22 cellular contexts compared by ENCODE assay signal in genomic region chr22:47295226-47295901, GRCh38.
"Had no signal": no experiment of that assay in that cellular context is flagged by ENCODE, and none has a peak within 500 bp of the region (broad histone marks: within the 10 kb centered on the region; RNA-seq: fewer than 3 reads in every experiment).

No MANE protein-coding gene starts in this region.

- H3K9me3 ChIP-seq: body of pancreas, heart right ventricle, lower lobe of right lung, spleen, thyroid gland had no signal

- ATAC-seq: body of pancreas, heart right ventricle, left colon, lower lobe of right lung, T-helper 17 cell had no signal

- H3K27me3 ChIP-seq: body of pancreas, cardiac muscle cell, thyroid gland had no signal

- H3K27ac ChIP-seq: body of pancreas, cardiac muscle cell, heart right ventricle, lower lobe of right lung, spleen, thyroid gland had no signal

- H3K4me3 ChIP-seq: body of pancreas, cardiac muscle cell, heart right ventricle, lower lobe of right lung, spleen, thyroid gland had no signal

- H3K4me1 ChIP-seq: body of pancreas, heart right ventricle, spleen had no signal

- DNase-seq: activated CD4-positive, alpha-beta T cell treated with anti-CD3 and anti-CD28 coated beads for 4 hours; activated CD4-positive, alpha-beta T cell treated with anti-CD3 and anti-CD28 coated beads, Interleukin-2, amount 50 U/mL, for 48 hours; activated CD4-positive, CD25-positive, alpha-beta regulatory T cell; activated gamma-delta T cell treated with Interleukin-2 at 50 U/mL for 16 hours; activated T-cell treated with anti-CD3 and anti-CD28 coated beads, Interleukin-2, amount 50 U/mL, for 1 hour; anterior cingulate cortex; body of pancreas; erythroblast; foreskin fibroblast; heart right ventricle; islet precursor cell; left colon; lower lobe of right lung; mesendoderm; naive B cell; nucleus accumbens; spleen; stimulated activated CD4-positive, alpha-beta T cell treated with anti-CD3 and anti-CD28 coated beads, Interleukin-4, amount 100 ng/mL, for 24 hours; stimulated activated naive CD4-positive, alpha-beta T cell treated with Interleukin-2 at 50 U/mL for 16 hours; T-helper 17 cell; thyroid gland had no signal

- H3K36me3 ChIP-seq: cardiac muscle cell, heart right ventricle, lower lobe of right lung, spleen, thyroid gland had no signal
